ENCODE assay signal across 30 cellular contexts in the genomic region with DNA sequence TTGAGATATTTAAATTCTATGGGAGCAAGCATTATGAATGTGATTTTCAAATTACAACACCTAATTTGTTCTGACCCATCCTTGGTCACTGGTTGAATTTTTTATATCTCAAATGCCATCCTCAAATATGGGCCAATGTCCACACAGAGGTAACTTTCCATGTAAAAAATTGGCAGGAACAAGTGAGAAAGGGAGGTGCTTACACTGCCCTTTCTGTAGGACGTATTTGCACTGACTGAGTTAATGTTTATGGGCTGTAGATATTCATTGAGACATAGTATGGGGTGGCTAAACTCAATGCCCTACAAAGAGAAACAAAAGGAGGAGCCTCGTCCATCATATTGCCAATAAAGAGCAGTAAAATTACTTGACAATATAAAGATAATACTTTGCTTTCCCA.
"Had no signal": no experiment of that assay in that cellular context is flagged by ENCODE, and none has a peak within 500 bp of the region (broad histone marks: within the 10 kb centered on the region; RNA-seq: fewer than 3 reads in every experiment).

No MANE protein-coding gene starts in this region.

- H3K36me3 ChIP-seq: adrenal gland, esophagus muscularis mucosa, gastroesophageal sphincter, WERI-Rb-1 had no signal

- DNase-seq: activated B cell treated with CpG ODN at 0.5 μM for 24 hours; activated CD4-positive, alpha-beta T cell treated with anti-CD3 and anti-CD28 coated beads for 48 hours; activated CD4-positive, alpha-beta T cell treated with anti-CD3 and anti-CD28 coated beads, Interleukin-2, amount 50 U/mL, for 1 hour; activated CD4-positive, alpha-beta T cell treated with anti-CD3 and anti-CD28 coated beads, Interleukin-2, amount 50 U/mL, for 48 hours; activated CD8-positive, alpha-beta memory T cell treated with anti-CD3 and anti-CD28 coated beads for 24 hours; activated CD8-positive, alpha-beta T cell treated with anti-CD3 and anti-CD28 coated beads for 36 hours; activated effector memory CD4-positive, alpha-beta T cell treated with Interleukin-2 at 50 U/mL for 16 hours; activated naive CD4-positive, alpha-beta T cell treated with anti-CD3 and anti-CD28 coated beads for 36 hours; activated naive CD8-positive, alpha-beta T cell treated with anti-CD3 and anti-CD28 coated beads for 36 hours; activated naive CD8-positive, alpha-beta T cell treated with anti-CD3 and anti-CD28 coated beads, Interleukin-2, amount 50 U/mL, for 24 hours; activated T-cell treated with anti-CD3 and anti-CD28 coated beads, Interleukin-2, amount 50 U/mL, for 4 hours; adrenal gland; amygdala; aorta; body of pancreas; caudate nucleus; cortex of kidney; dermis blood vessel endothelial cell; effector CD4-positive, alpha-beta T cell; effector memory CD8-positive, alpha-beta T cell; erythroblast; foreskin keratinocyte; T-helper 1 cell; T-helper 17 cell; T1000; WERI-Rb-1 had no signal

- H3K4me1 ChIP-seq: adrenal gland, body of pancreas, esophagus muscularis mucosa, foreskin keratinocyte, gastroesophageal sphincter had no signal

- ATAC-seq: activated CD4-positive, CD25-positive, alpha-beta regulatory T cell treated with anti-CD3 and anti-CD28 coated beads, Interleukin-2, amount 50 U/mL, for 24 hours; activated CD8-positive, alpha-beta T cell treated with anti-CD3 and anti-CD28 coated beads for 36 hours; activated naive CD8-positive, alpha-beta T cell treated with anti-CD3 and anti-CD28 coated beads, Interleukin-2, amount 50 U/mL, for 24 hours; activated T-cell treated with anti-CD3 and anti-CD28 coated beads, Interleukin-2, amount 50 U/mL, for 4 hours; activated T-helper 17 cell treated with anti-CD3 and anti-CD28 coated beads, Interleukin-2, amount 50 U/mL, for 72 hours; body of pancreas; effector memory CD8-positive, alpha-beta T cell; foreskin keratinocyte; gastroesophageal sphincter; T-helper 17 cell had no signal

- H3K27me3 ChIP-seq: adrenal gland, body of pancreas, esophagus muscularis mucosa, foreskin keratinocyte, gastroesophageal sphincter had no signal

- H3K9me3 ChIP-seq: adrenal gland, body of pancreas, esophagus muscularis mucosa, gastroesophageal sphincter had no signal

- H3K4me3 ChIP-seq: adrenal gland, body of pancreas, esophagus muscularis mucosa, gastroesophageal sphincter had no signal
